Comparison of ENCODE assay signal across 31 cellular contexts in the genomic region with DNA sequence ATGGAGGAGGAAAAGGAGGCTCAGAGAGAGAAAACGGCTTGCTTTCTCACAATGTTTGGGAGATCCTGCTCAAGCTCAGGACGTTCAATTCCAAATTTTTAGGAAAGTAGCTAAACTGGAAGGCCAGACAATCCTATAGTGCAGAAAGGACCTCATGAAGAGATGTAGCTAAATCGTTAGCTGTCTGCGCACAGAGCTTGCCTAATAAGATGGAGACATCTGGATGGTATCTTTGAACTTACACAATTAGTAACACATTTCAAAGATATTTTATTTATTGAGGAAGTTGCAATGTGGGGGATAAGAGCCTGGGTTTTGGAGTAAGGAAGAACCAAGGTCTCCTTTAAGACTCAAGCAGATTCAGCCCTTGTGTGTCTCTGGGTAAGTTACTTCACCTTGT.
"Had no signal": no experiment of that assay in that cellular context is flagged by ENCODE, and none has a peak within 500 bp of the region (broad histone marks: within the 10 kb centered on the region; RNA-seq: fewer than 3 reads in every experiment).

No MANE protein-coding gene starts in this region.

- H3K9me3 ChIP-seq: adrenal gland, body of pancreas, esophagus squamous epithelium, gastrocnemius medialis, heart left ventricle had no signal

- H3K4me1 ChIP-seq: adrenal gland, body of pancreas, esophagus squamous epithelium, gastrocnemius medialis had no signal

- H3K4me3 ChIP-seq: adrenal gland, body of pancreas, esophagus squamous epithelium, gastrocnemius medialis, heart left ventricle had no signal

- DNase-seq: activated CD4-positive, alpha-beta memory T cell treated with anti-CD3 and anti-CD28 coated beads for 36 hours; activated CD4-positive, alpha-beta T cell treated with anti-CD3 and anti-CD28 coated beads for 36 hours; activated CD4-positive, alpha-beta T cell treated with anti-CD3 and anti-CD28 coated beads, Interleukin-2, amount 10 ng/mL, durations not matched to agents 24 days and 14 days; activated CD4-positive, CD25-positive, alpha-beta regulatory T cell; activated CD4-positive, CD25-positive, alpha-beta regulatory T cell treated with anti-CD3 and anti-CD28 coated beads, Interleukin-2, amount 50 U/mL, for 72 hours; activated CD8-positive, alpha-beta memory T cell treated with anti-CD3 and anti-CD28 coated beads, Interleukin-2, amount 10 ng/mL, durations not matched to agents 7 days and 5 days; activated CD8-positive, alpha-beta memory T cell treated with anti-CD3 and anti-CD28 coated beads, Interleukin-2, amount 50 U/mL, for 4 hours; activated CD8-positive, alpha-beta T cell treated with anti-CD3 and anti-CD28 coated beads, Interleukin-2, amount 10 ng/mL, durations not matched to agents 7 days and 5 days; activated effector memory CD4-positive, alpha-beta T cell treated with anti-CD3 and anti-CD28 coated beads, Interleukin-2, amount 50 U/mL, for 16 hours; activated naive CD4-positive, alpha-beta T cell treated with anti-CD3 and anti-CD28 coated beads for 36 hours; activated naive CD8-positive, alpha-beta T cell treated with anti-CD3 and anti-CD28 coated beads for 36 hours; activated naive CD8-positive, alpha-beta T cell treated with anti-CD3 and anti-CD28 coated beads, Interleukin-2, amount 50 U/mL, for 24 hours; activated T-cell treated with anti-CD3 and anti-CD28 coated beads, Interleukin-2, amount 50 U/mL, for 1 hour; activated T-cell treated with anti-CD3 and anti-CD28 coated beads, Interleukin-2, amount 50 U/mL, for 48 hours; adrenal gland; amygdala; aorta; body of pancreas; caudate nucleus; cortex of kidney; dermis blood vessel endothelial cell; effector CD8-positive, alpha-beta T cell; esophagus squamous epithelium; foreskin keratinocyte; gastrocnemius medialis; glutamatergic neuron; heart left ventricle; T-helper 1 cell; T-helper 17 cell; T1000 had no signal

- H3K27me3 ChIP-seq: adrenal gland, body of pancreas, esophagus squamous epithelium, foreskin keratinocyte, gastrocnemius medialis, heart left ventricle had no signal

- H3K27ac ChIP-seq: adrenal gland, body of pancreas, epithelial cell of prostate, esophagus squamous epithelium, foreskin keratinocyte, gastrocnemius medialis, heart left ventricle had no signal

- ATAC-seq: activated CD4-positive, alpha-beta T cell treated with anti-CD3 and anti-CD28 coated beads for 36 hours; activated CD8-positive, alpha-beta memory T cell treated with anti-CD3 and anti-CD28 coated beads, Interleukin-2, amount 10 ng/mL, durations not matched to agents 7 days and 5 days; activated CD8-positive, alpha-beta T cell treated with anti-CD3 and anti-CD28 coated beads, Interleukin-2, amount 10 ng/mL, durations not matched to agents 7 days and 5 days; activated naive CD8-positive, alpha-beta T cell treated with anti-CD3 and anti-CD28 coated beads, Interleukin-2, amount 50 U/mL, for 24 hours; body of pancreas; foreskin keratinocyte; gastrocnemius medialis; heart left ventricle; T-helper 17 cell had no signal

- H3K36me3 ChIP-seq: adrenal gland, gastrocnemius medialis, heart left ventricle had no signal
